ENCODE assay signal across 1 cellular context in the genomic region with DNA sequence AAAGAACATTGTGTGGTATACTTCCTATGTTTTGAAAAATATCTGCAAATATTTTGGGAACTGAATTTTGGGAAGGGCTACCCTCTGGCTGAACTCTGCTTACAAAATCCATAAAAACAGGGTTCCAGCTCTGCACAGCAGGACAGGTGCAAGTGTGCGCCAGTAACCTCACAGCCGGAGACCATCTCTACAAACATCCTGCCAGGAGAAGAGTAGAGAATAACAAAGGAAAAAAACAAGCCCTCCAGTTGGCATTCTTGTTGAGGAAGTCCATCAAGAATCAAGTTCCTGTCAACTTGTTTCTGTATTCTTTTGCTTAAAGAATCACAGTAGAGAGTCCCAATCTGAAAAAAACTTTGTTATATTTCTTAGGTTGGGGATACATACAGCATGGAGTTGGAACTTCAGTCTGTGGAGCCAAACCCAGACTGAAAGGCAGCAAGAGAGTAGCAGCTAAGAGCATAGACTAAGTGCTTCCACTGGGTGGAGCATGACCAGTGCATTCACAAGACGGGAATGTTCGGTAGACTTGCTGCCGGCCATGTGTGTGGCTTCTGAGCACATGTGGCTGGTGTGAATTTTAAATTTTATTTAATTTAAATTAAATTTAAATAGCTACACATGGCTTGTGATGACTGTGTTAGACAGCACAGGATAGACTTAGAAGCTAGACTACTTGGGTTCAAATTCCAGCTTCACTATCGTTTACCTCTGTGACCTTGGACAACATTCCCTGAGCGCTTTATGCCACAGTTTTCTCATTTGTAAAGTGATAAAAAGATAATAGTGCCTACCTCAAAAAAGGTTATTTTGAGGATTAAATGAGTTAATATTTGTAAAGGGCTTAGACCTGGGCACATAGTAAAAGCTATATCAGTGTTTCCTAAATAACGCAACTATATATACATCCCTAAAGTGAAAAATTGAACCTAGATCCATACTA.
A peak's percentile ranks its signal among the peaks of the same experiment; 100 is the strongest.
TF ChIP-seq lines count a peak whose summit lies in the region.

No MANE protein-coding gene starts in this region.

TF ChIP-seq in H1, 55 proteins besides CTCF, POLR2A, EP300 and RAD21 (continued from another document):
- peak; percentile 30; the same call in 1 of the 2 replicates for TF ChIP-seq TEAD4 (IDR thresholded peaks at IDR 0.05; ENCODE audit: low read depth, low read length)
- TF ChIP-seq RFX5 (IDR thresholded peaks at IDR 0.05; ENCODE audit: borderline replicate concordance, low read depth, low read length) = no peak
- no peak for TF ChIP-seq FOSL1 (IDR thresholded peaks at IDR 0.05; ENCODE audit: insufficient read depth, low read depth, low read length)
